Comparison of ENCODE assay signal across 1 cellular context in the genomic region with DNA sequence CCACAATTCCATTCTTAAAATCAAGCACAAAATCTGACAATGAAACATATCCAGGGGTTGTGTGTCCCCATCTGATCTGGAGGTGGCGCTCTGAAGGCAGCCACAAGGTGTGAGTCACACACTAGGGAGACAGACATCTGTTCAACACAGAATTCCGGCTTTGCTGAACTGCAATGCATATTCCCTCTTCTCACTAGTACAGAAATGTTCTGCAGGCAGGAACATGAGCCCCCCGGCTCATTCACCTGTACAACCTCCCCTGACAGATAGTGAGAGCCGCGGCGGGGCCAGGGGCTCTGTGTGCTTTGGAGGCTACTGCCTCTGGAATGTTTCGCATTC.
TF ChIP-seq lines count a peak whose summit lies in the region.

No MANE protein-coding gene starts in this region.

TF ChIP-seq in Ishikawa, 13 proteins besides CTCF, POLR2A, EP300 and RAD21 (continued from another document):
- TF ChIP-seq, protein P1, sequence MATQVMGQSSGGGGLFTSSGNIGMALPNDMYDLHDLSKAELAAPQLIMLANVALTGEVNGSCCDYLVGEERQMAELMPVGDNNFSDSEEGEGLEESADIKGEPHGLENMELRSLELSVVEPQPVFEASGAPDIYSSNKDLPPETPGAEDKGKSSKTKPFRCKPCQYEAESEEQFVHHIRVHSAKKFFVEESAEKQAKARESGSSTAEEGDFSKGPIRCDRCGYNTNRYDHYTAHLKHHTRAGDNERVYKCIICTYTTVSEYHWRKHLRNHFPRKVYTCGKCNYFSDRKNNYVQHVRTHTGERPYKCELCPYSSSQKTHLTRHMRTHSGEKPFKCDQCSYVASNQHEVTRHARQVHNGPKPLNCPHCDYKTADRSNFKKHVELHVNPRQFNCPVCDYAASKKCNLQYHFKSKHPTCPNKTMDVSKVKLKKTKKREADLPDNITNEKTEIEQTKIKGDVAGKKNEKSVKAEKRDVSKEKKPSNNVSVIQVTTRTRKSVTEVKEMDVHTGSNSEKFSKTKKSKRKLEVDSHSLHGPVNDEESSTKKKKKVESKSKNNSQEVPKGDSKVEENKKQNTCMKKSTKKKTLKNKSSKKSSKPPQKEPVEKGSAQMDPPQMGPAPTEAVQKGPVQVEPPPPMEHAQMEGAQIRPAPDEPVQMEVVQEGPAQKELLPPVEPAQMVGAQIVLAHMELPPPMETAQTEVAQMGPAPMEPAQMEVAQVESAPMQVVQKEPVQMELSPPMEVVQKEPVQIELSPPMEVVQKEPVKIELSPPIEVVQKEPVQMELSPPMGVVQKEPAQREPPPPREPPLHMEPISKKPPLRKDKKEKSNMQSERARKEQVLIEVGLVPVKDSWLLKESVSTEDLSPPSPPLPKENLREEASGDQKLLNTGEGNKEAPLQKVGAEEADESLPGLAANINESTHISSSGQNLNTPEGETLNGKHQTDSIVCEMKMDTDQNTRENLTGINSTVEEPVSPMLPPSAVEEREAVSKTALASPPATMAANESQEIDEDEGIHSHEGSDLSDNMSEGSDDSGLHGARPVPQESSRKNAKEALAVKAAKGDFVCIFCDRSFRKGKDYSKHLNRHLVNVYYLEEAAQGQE (IDR thresholded peaks at IDR 0.05; ENCODE audit: low read depth) = no peak
- TF ChIP-seq TAF1 (IDR thresholded peaks at IDR 0.05; ENCODE audit: low read depth) (no peak), CREB1 (IDR thresholded peaks at IDR 0.05; ENCODE audit: low read depth) (no peak), CEBPB (IDR thresholded peaks at IDR 0.05) (no peak), EGR1 (IDR thresholded peaks at IDR 0.05) (no peak), YY1 (IDR thresholded peaks at IDR 0.05; ENCODE audit: low read depth) (no peak), ZBTB7A (IDR thresholded peaks at IDR 0.05; ENCODE audit: low read depth) (no peak), NFIC (IDR thresholded peaks at IDR 0.05) (no peak), FOXM1 (IDR thresholded peaks at IDR 0.05; ENCODE audit: borderline replicate concordance, low read depth) (no peak), TEAD4 (IDR thresholded peaks at IDR 0.05) (no peak)
- TF ChIP-seq, protein P2, sequence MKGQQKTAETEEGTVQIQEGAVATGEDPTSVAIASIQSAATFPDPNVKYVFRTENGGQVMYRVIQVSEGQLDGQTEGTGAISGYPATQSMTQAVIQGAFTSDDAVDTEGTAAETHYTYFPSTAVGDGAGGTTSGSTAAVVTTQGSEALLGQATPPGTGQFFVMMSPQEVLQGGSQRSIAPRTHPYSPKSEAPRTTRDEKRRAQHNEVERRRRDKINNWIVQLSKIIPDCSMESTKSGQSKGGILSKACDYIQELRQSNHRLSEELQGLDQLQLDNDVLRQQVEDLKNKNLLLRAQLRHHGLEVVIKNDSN (IDR thresholded peaks at IDR 0.05) = no peak
- TF ChIP-seq, protein P3, sequence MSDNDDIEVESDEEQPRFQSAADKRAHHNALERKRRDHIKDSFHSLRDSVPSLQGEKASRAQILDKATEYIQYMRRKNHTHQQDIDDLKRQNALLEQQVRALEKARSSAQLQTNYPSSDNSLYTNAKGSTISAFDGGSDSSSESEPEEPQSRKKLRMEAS (IDR thresholded peaks at IDR 0.05) = no peak
